Comparison of ENCODE assay signal across 9 cellular contexts in genomic region chr12:6635856-6636521, GRCh38. TPM values are rescaled to one million over a fixed set of nuclear protein-coding genes. Genes with fewer than 3 reads are reported as not detected.
A peak's percentile ranks its signal among the peaks of the same experiment; 100 is the strongest.
DNase-seq lines count a peak whose midpoint lies in the region; ATAC-seq, FAIRE-seq and TF ChIP-seq lines count a peak whose summit lies in the region.
"Had no signal": no experiment of that assay in that cellular context is flagged by ENCODE, and none has a peak within 500 bp of the region (broad histone marks: within the 10 kb centered on the region; RNA-seq: fewer than 3 reads in every experiment).

Gene LPAR5 (minus strand): TSS chr12:6635959. CDS start chr12:6621248, 14,711 bp downstream.

- TF ChIP-seq CTCF in parathyroid adenoma (IDR thresholded peaks at IDR 0.05) (no peak), uterus (IDR thresholded peaks at IDR 0.05) (no peak)

- H3K36me3 ChIP-seq in ES-I3 (ENCODE audit: insufficient read depth, low read length) (no peaks in the 10 kb centered on the region), parathyroid adenoma (ENCODE audit: control insufficient read depth, insufficient read depth, low read length) (no peaks in the 10 kb centered on the region), uterus (no peaks in the 10 kb centered on the region)

- peak within 1 kb of the TSS; percentile 11; the same call in 1 of the 2 replicates for H3K9ac ChIP-seq in ES-I3 (ENCODE audit: low read depth, low read length)
- H3K9ac ChIP-seq in parathyroid adenoma, result no peak within 1 kb of the TSS

- TF ChIP-seq POLR2A in H54 (IDR thresholded peaks at IDR 0.05; ENCODE audit: low read depth, low read length) (no peak), erythroblast (IDR thresholded peaks at IDR 0.05; ENCODE audit: low read length) (peak; percentile 75), uterus (IDR thresholded peaks at IDR 0.05) (no peak)

- H3K4me1 ChIP-seq in ES-I3 (ENCODE audit: insufficient read depth, low read length), result peaks cover 5% of the 10 kb centered on the region; the same call in 1 of the 2 replicates
- H3K4me1 ChIP-seq in parathyroid adenoma, result peaks cover 11% of the 10 kb centered on the region
- H3K4me1 ChIP-seq in uterus, result no peaks in the 10 kb centered on the region

- H3K9me3 ChIP-seq in ES-I3 (ENCODE audit: control insufficient read depth, insufficient read depth, low read length), result no peaks in the 10 kb centered on the region
- no peaks in the 10 kb centered on the region for H3K9me3 ChIP-seq in parathyroid adenoma (ENCODE audit: control insufficient read depth, low read length)
- no peaks in the 10 kb centered on the region for H3K9me3 ChIP-seq in uterus

- peak within 1 kb of the TSS; percentile 39 for H2AFZ ChIP-seq in parathyroid adenoma

- H3K4me2 ChIP-seq in parathyroid adenoma (ENCODE audit: low read length), result no peak within 1 kb of the TSS

- ATAC-seq in SK-N-SH treated with all-trans-retinoic acid at 6 μM for 48 hours (peak; percentile 16), HG03439 (IDR thresholded peaks at IDR 0.05; ENCODE audit: unreplicated experiment) (no peak)
- ATAC-seq: Panc1 had no signal

- intact Hi-C loops in uterus (cut with DNase I; ENCODE audit: low total_unique reads), result no loop called here

- DNase-seq in H54 (ENCODE audit: insufficient read length, low spot score) (peak; percentile 86), erythroblast (lab: John Stamatoyannopoulos, UW) (peak; percentile 78 to 83), uterus (no peak), NCI-H524 treated with DMSO at 0.1 percent for 48 hours (lab: John Stamatoyannopoulos, UW) (no peak)

- H3K79me2 ChIP-seq in parathyroid adenoma, result no peaks in the 10 kb centered on the region

- H3K4me3 ChIP-seq in parathyroid adenoma (ENCODE audit: low read depth, low read length) (no peak within 1 kb of the TSS), uterus (no peak within 1 kb of the TSS)

- no peaks in the 10 kb centered on the region for H3K27me3 ChIP-seq in parathyroid adenoma (ENCODE audit: control insufficient read depth, insufficient read depth, low read length)
- H3K27me3 ChIP-seq in uterus, result no peaks in the 10 kb centered on the region

- FAIRE-seq in H54 (lab: Jason Lieb, UNC), result peak; percentile 11

- H3K27ac ChIP-seq in parathyroid adenoma, result peak within 1 kb of the TSS; percentile 49
- no peak within 1 kb of the TSS for H3K27ac ChIP-seq in uterus

TF ChIP-seq in SK-N-SH treated with all-trans-retinoic acid at 6 μM for 48 hours, 23 proteins besides CTCF, POLR2A, EP300 and RAD21:
- no peak for TF ChIP-seq TSHZ2 (CRISPR knock-in tag; IDR thresholded peaks at IDR 0.05)
- no peak for TF ChIP-seq CREB5 (CRISPR knock-in tag; IDR thresholded peaks at IDR 0.05; ENCODE audit: low read depth)
- no peak for TF ChIP-seq SNAI2 (CRISPR knock-in tag; IDR thresholded peaks at IDR 0.05)
- TF ChIP-seq PATZ1 (CRISPR knock-in tag; IDR thresholded peaks at IDR 0.05; ENCODE audit: borderline replicate concordance), result no peak
- no peak for TF ChIP-seq POU6F1 (CRISPR knock-in tag; IDR thresholded peaks at IDR 0.05; ENCODE audit: borderline replicate concordance, low read depth)

RNA-seq across cellular contexts. Expression of gene LPAR5, which starts in this region (rescaled TPM):
- 1 to 10 TPM in 1 of 4 donors, under 1 TPM in 1, not detected in 2; 0.61 to 1.3 TPM for total RNA-seq in uterus

Comparison
In these comparisons a context has a peak if more than half of its experiments do, and no peak if none do; other contexts are left out.
1. DNase-seq: peak in H54 (single experiment) and erythroblast (2 of 2); none in uterus (0 of 2) and NCI-H524 treated with DMSO at 0.1 percent for 48 hours (single experiment).